Comparison of ENCODE assay signal across 19 cellular contexts in genomic region chr12:122545855-122546254, GRCh38. TPM values are rescaled to one million over a fixed set of nuclear protein-coding genes. Genes with fewer than 3 reads are reported as not detected.
DNase-seq lines count a peak whose midpoint lies in the region; ATAC-seq, FAIRE-seq and TF ChIP-seq lines count a peak whose summit lies in the region.
"Had no signal": no experiment of that assay in that cellular context is flagged by ENCODE, and none has a peak within 500 bp of the region (broad histone marks: within the 10 kb centered on the region; RNA-seq: fewer than 3 reads in every experiment).

No MANE protein-coding gene starts in this region.

- no peak overlapping the region; the same call in 1 of the 2 replicates for H3K9ac ChIP-seq in GM12878 (ENCODE audit: control insufficient read depth, insufficient read depth, low read length)

- no peaks in the 10 kb centered on the region for H3K9me3 ChIP-seq in GM12878 (replicated peaks; ENCODE audit: control insufficient read depth, insufficient read depth, low read length)
- H3K9me3 ChIP-seq: transverse colon had no signal

- H3K4me1 ChIP-seq in GM12878 (ENCODE audit: control insufficient read depth, insufficient read depth, low read length), result peaks cover 18% of the 10 kb centered on the region
- H3K4me1 ChIP-seq: transverse colon had no signal

- peak; percentile 70 for ATAC-seq in GM18517 (IDR thresholded peaks at IDR 0.05; ENCODE audit: unreplicated experiment)
- ATAC-seq in GM21619 (IDR thresholded peaks at IDR 0.05; ENCODE audit: unreplicated experiment), result peak; percentile 71
- peak; percentile 54 for ATAC-seq in HG03097 (IDR thresholded peaks at IDR 0.05; ENCODE audit: low FRiP score, unreplicated experiment)
- peak; percentile 82 for ATAC-seq in GM12878
- no peak for ATAC-seq in HG02852 (IDR thresholded peaks at IDR 0.05; ENCODE audit: unreplicated experiment)
- ATAC-seq: activated CD8-positive, alpha-beta memory T cell treated with anti-CD3 and anti-CD28 coated beads, Interleukin-2, amount 10 ng/mL, durations not matched to agents 7 days and 5 days had no signal

- intact Hi-C loops in GM12878 (cut with micrococcal nuclease; ENCODE audit: unreplicated experiment) (no loop called here), cardiac septum (cut with DNase I) (no loop called here)

- no peak for TF ChIP-seq CTCF in GM12878 (IDR thresholded peaks at IDR 0.05 in 2 of 3, conservative IDR thresholded peaks at IDR 0.05 in 1 of 3; ENCODE audit: control insufficient read depth in 2 of 3, extremely low read depth in 1 of 3, insufficient read depth in 1 of 3, low read depth in 3 of 3, low read length in 3 of 3)

- H3K79me2 ChIP-seq in GM12878 (ENCODE audit: control insufficient read depth, insufficient read depth, low read length), result no peaks in the 10 kb centered on the region; the same call in 1 of the 2 replicates

- RAD21 ChIA-PET in GM12878 (lab: Charles Lee; ENCODE audit: unreplicated experiment), result no interaction called here

- no peak for FAIRE-seq in GM12878 (lab: Jason Lieb, UNC)
- FAIRE-seq: G401.6, keratinocyte had no signal

- no peak overlapping the region for H3K4me3 ChIP-seq in GM12878
- H3K4me3 ChIP-seq: transverse colon had no signal

- TF ChIP-seq POLR2A in GM12878 (IDR thresholded peaks at IDR 0.05; ENCODE audit: low read depth, low read length), result no peak

- DNase-seq in GM12878 (ENCODE audit: low read depth, low spot score) (no peak), cardiac septum (ENCODE audit: low spot score) (no peak), NCI-H2081 treated with DMSO at 0.1 percent for 48 hours (lab: John Stamatoyannopoulos, UW) (no peak)
- no peak for DNase-seq in activated CD4-positive, alpha-beta T cell treated with anti-CD3 and anti-CD28 coated beads, Interleukin-2, amount 50 U/mL, for 4 hours
- DNase-seq: activated CD4-positive, CD25-positive, alpha-beta regulatory T cell; activated CD8-positive, alpha-beta memory T cell treated with anti-CD3 and anti-CD28 coated beads, Interleukin-2, amount 10 ng/mL, durations not matched to agents 7 days and 5 days; activated gamma-delta T cell; Calu3; mesendoderm; NCI-H1092; NCI-H2171; NK-92 treated with Interleukin-12 subunit alpha and Interleukin-12 subunit beta, amount 100 ng/mL, for 24 hours; transverse colon had no signal

- no TSS peak for BruUV-seq in GM12878 (replicated peaks; lab: Mats Ljungman, UMichigan)

- H2AFZ ChIP-seq in GM12878 (ENCODE audit: control insufficient read depth, low read depth, low read length), result no peak overlapping the region

- 18% methylated on average over 2 of the region's 2 CpGs for WGBS in GM12878 (ENCODE audit: insufficient coverage, insufficient replicate concordance, low lambda C conversion rate, missing lambda C conversion rate)

- CTCF ChIA-PET in GM12878 (lab: Yijun Ruan, JAX), result interaction anchor here (1.2 kb wide), 1 partner anchor 11 kb away, joined by 5 read pairs; no protein-coding TSS in a partner anchor

- H3K27me3 ChIP-seq in GM12878 (replicated peaks in 1 of 2; ENCODE audit: control insufficient read depth in 2 of 2, insufficient read depth in 2 of 2, low read length in 1 of 2), result no peaks in the 10 kb centered on the region
- H3K27me3 ChIP-seq: transverse colon had no signal

- H3K36me3 ChIP-seq in GM12878 (ENCODE audit: control insufficient read depth in 2 of 2, insufficient read depth in 2 of 2, low read length in 1 of 2), result peaks cover 0 to 16% of the 10 kb centered on the region in 2 experiments; a peak in 2 of 4 replicates

- H3K4me2 ChIP-seq in GM12878 (ENCODE audit: control insufficient read depth, insufficient read depth), result peak overlapping the region; percentile 70

- H3K27ac ChIP-seq in GM12878 (ENCODE audit: control insufficient read depth, insufficient read depth), result peak overlapping the region; percentile 73
- H3K27ac ChIP-seq: transverse colon had no signal

- in situ Hi-C loops in GM12878 (cut with MboI), result no loop called here

- no peaks in the 10 kb centered on the region for H4K20me1 ChIP-seq in GM12878 (ENCODE audit: control insufficient read depth, insufficient read depth)

- no peak for TF ChIP-seq RAD21 in GM12878 (IDR thresholded peaks at IDR 0.05; ENCODE audit: insufficient read depth, low read depth, low read length)

- SMC1A ChIA-PET in GM12878 (lab: Charles Lee; ENCODE audit: uncharacterized antibody, unreplicated experiment), result interaction anchor here (2.6 kb wide), 1 partner anchor 44 kb away, joined by 9 read pairs; the partner anchor contains the start of gene ZCCHC8

- TF ChIP-seq EP300 in GM12878 (IDR thresholded peaks at IDR 0.05; ENCODE audit: borderline replicate concordance in 1 of 2, control insufficient read depth in 1 of 2, low read depth in 2 of 2, low read length in 2 of 2), result no peak

- POLR2A ChIA-PET in GM12878 (lab: Charles Lee), result no interaction called here

TF ChIP-seq in GM12878, 131 proteins besides CTCF, POLR2A, EP300 and RAD21 (continues in another document):
- TF ChIP-seq, protein P1, sequence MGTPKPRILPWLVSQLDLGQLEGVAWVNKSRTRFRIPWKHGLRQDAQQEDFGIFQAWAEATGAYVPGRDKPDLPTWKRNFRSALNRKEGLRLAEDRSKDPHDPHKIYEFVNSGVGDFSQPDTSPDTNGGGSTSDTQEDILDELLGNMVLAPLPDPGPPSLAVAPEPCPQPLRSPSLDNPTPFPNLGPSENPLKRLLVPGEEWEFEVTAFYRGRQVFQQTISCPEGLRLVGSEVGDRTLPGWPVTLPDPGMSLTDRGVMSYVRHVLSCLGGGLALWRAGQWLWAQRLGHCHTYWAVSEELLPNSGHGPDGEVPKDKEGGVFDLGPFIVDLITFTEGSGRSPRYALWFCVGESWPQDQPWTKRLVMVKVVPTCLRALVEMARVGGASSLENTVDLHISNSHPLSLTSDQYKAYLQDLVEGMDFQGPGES (IDR thresholded peaks at IDR 0.05), result no peak
- TF ChIP-seq SPI1 (IDR thresholded peaks at IDR 0.05; ENCODE audit: borderline replicate concordance, insufficient read depth, low read depth, low read length), result peak; percentile 52; the same call in 1 of the 2 replicates
- peak in 1 of 2 experiments; percentile 29; a peak in 1 of 4 replicates for TF ChIP-seq IKZF2 (IDR thresholded peaks at IDR 0.05)
- 0 out of 2 replicates have a peak, but pooled peaks have one; percentile 29 for TF ChIP-seq RUNX3 (IDR thresholded peaks at IDR 0.05; ENCODE audit: low read length)

RNA-seq across cellular contexts. Expression of gene KNTC1, which starts 18.8 kb away (rescaled TPM):
- 424 and 439 TPM in 2 replicates for total RNA-seq in GM12878 (2013; cell fraction: nucleolus; rRNA removed)
- total RNA-seq in GM12878 (2014; rRNA removed) (91.4 and 102 TPM in 2 replicates), GM12878 (2014; rRNA removed; fragmentation: Illumina TruSeq; extraction: Trizol) (118 and 120 TPM in 2 replicates), GM12878 (2021) (63.0 and 68.3 TPM in 2 replicates), cardiac septum (2.7 TPM)
- 27.9 TPM for polyA plus RNA-seq in GM12878 (2011; ENCODE audit: low read depth)
- polyA plus RNA-seq in GM12878 (2011; rRNA removed) (88.6 and 112 TPM in 2 replicates), GM12878 (2014; fragmentation: Illumina TruSeq; extraction: Trizol) (84.2 and 111 TPM in 2 replicates), GM12878 (2014; fragmentation: Nextera tagmentation; extraction: Ambion mirVana) (10 to 100 TPM; 37.2 to 38.3 TPM), GM12878 (2014; rRNA removed) (80.2 and 95.0 TPM in 2 replicates), GM12878 (2016; fragmentation: Nextera tagmentation; extraction: Ambion mirVana) (10 to 100 TPM; 52.9 to 64.8 TPM)
- 41.4 and 51.7 TPM in 2 replicates for polyA plus RNA-seq in GM12878 (2011; cell fraction: cytosol; rRNA removed)
- polyA plus RNA-seq in GM12878 (2011; cell fraction: nucleus; rRNA removed), result 199 and 216 TPM in 2 replicates
- 43.3 and 48.1 TPM in 2 replicates for polyA plus RNA-seq in GM12878 (2012)
- polyA minus RNA-seq in GM12878 (2011; rRNA and poly(A)+ RNA removed), result 92.1 and 101 TPM in 2 replicates
- 27.3 and 41.9 TPM in 2 replicates for polyA minus RNA-seq in GM12878 (2011; cell fraction: cytosol; rRNA and poly(A)+ RNA removed)
- polyA minus RNA-seq in GM12878 (2011; cell fraction: nucleus; rRNA and poly(A)+ RNA removed), result 88.3 and 135 TPM in 2 replicates

RNA-seq across cellular contexts. Expression of gene RSRC2, which starts 19.1 kb away (rescaled TPM):
- total RNA-seq in GM12878 (2013; cell fraction: nucleolus; rRNA removed), result 286 and 330 TPM in 2 replicates
- 53.1 and 58.6 TPM in 2 replicates for total RNA-seq in GM12878 (2014; rRNA removed)
- total RNA-seq in GM12878 (2014; rRNA removed; fragmentation: Illumina TruSeq; extraction: Trizol), result 111 and 114 TPM in 2 replicates
- 50.3 and 58.4 TPM in 2 replicates for total RNA-seq in GM12878 (2021)
- polyA plus RNA-seq in GM12878 (2011; ENCODE audit: low read depth), result 48.7 TPM
- polyA plus RNA-seq in GM12878 (2011; rRNA removed), result 78.4 and 117 TPM in 2 replicates
- 19.2 and 20.0 TPM in 2 replicates for polyA plus RNA-seq in GM12878 (2011; cell fraction: cytosol; rRNA removed)
- polyA plus RNA-seq in GM12878 (2011; cell fraction: nucleus; rRNA removed), result 101 and 108 TPM in 2 replicates
- 62.0 and 71.1 TPM in 2 replicates for polyA plus RNA-seq in GM12878 (2012)
- 112 and 155 TPM in 2 replicates for polyA plus RNA-seq in GM12878 (2014; fragmentation: Illumina TruSeq; extraction: Trizol)
- polyA plus RNA-seq in GM12878 (2014; fragmentation: Nextera tagmentation; extraction: Ambion mirVana), result 10 to 100 TPM; 49.8 to 52.3 TPM
- 56.5 and 63.2 TPM in 2 replicates for polyA plus RNA-seq in GM12878 (2014; rRNA removed)
- polyA plus RNA-seq in GM12878 (2016; fragmentation: Nextera tagmentation; extraction: Ambion mirVana), result 10 to 100 TPM; 56.2 to 62.7 TPM
- polyA minus RNA-seq in GM12878 (2011; rRNA and poly(A)+ RNA removed), result 25.2 and 30.7 TPM in 2 replicates
- 11.7 and 14.7 TPM in 2 replicates for polyA minus RNA-seq in GM12878 (2011; cell fraction: cytosol; rRNA and poly(A)+ RNA removed)
- 40.9 and 71.0 TPM in 2 replicates for polyA minus RNA-seq in GM12878 (2011; cell fraction: nucleus; rRNA and poly(A)+ RNA removed)
- total RNA-seq in cardiac septum, result 41.2 TPM

RNA-seq across cellular contexts. Expression of gene ZCCHC8, which starts 45.1 kb away (rescaled TPM):
- total RNA-seq in GM12878 (2013; cell fraction: nucleolus; rRNA removed), result 92.1 and 101 TPM in 2 replicates
- total RNA-seq in GM12878 (2014; rRNA removed) (23.6 and 25.1 TPM in 2 replicates), GM12878 (2014; rRNA removed; fragmentation: Illumina TruSeq; extraction: Trizol) (28.9 and 30.3 TPM in 2 replicates), GM12878 (2021) (20.6 and 22.2 TPM in 2 replicates), cardiac septum (10.1 TPM)
- 10.1 TPM for polyA plus RNA-seq in GM12878 (2011; ENCODE audit: low read depth)
- polyA plus RNA-seq in GM12878 (2011; rRNA removed) (26.2 and 36.2 TPM in 2 replicates), GM12878 (2014; fragmentation: Illumina TruSeq; extraction: Trizol) (34.8 and 46.5 TPM in 2 replicates), GM12878 (2014; fragmentation: Nextera tagmentation; extraction: Ambion mirVana) (1 to 10 TPM; 8.8 to 9.4 TPM), GM12878 (2014; rRNA removed) (21.1 and 21.8 TPM in 2 replicates), GM12878 (2016; fragmentation: Nextera tagmentation; extraction: Ambion mirVana) (10 to 100 TPM; 16.9 to 18.7 TPM)
- 19.7 and 20.7 TPM in 2 replicates for polyA plus RNA-seq in GM12878 (2011; cell fraction: cytosol; rRNA removed)
- 37.9 and 38.8 TPM in 2 replicates for polyA plus RNA-seq in GM12878 (2011; cell fraction: nucleus; rRNA removed)
- 15.6 and 19.7 TPM in 2 replicates for polyA plus RNA-seq in GM12878 (2012)
- 17.3 and 20.3 TPM in 2 replicates for polyA minus RNA-seq in GM12878 (2011; rRNA and poly(A)+ RNA removed)
- 7.4 and 8.8 TPM in 2 replicates for polyA minus RNA-seq in GM12878 (2011; cell fraction: cytosol; rRNA and poly(A)+ RNA removed)
- polyA minus RNA-seq in GM12878 (2011; cell fraction: nucleus; rRNA and poly(A)+ RNA removed), result 10.2 and 13.4 TPM in 2 replicates

Comparison
In these comparisons a context has a peak if more than half of its experiments do, and no peak if none do; other contexts are left out.
1. RNA of gene KNTC1, which starts 18.8 kb away (total RNA-seq): 63.0 to 439 TPM in GM12878; 2.7 TPM in cardiac septum (single experiment); every median in the first group is over 10 times any median in the second.